In genomic region chr2:226773291-226773690, GRCh38 we compare ENCODE assay signal across 1 cellular context.
TF ChIP-seq lines count a peak whose summit lies in the region.

No MANE protein-coding gene starts in this region.

TF ChIP-seq in HCT116, 20 proteins besides CTCF, POLR2A, EP300 and RAD21 (continued from another document):
- TF ChIP-seq TCF7L2 (IDR thresholded peaks at IDR 0.05; ENCODE audit: borderline replicate concordance, extremely low read depth, insufficient read depth, insufficient read length) (no peak), ZNF274 (IDR thresholded peaks at IDR 0.05; ENCODE audit: low read depth, low read length) (no peak), EGR1 (IDR thresholded peaks at IDR 0.05; ENCODE audit: low read depth) (no peak), EZH2phosphoT487 (IDR thresholded peaks at IDR 0.05; ENCODE audit: borderline replicate concordance) (no peak), CBX3 (IDR thresholded peaks at IDR 0.05; ENCODE audit: low read depth) (no peak), EZH2 (IDR thresholded peaks at IDR 0.05) (no peak), SIN3A (IDR thresholded peaks at IDR 0.05; ENCODE audit: low read depth) (no peak), ELF1 (IDR thresholded peaks at IDR 0.05; ENCODE audit: borderline replicate concordance, low read depth) (no peak), ZBTB33 (IDR thresholded peaks at IDR 0.05; ENCODE audit: extremely low read depth, insufficient replicate concordance, low read length) (no peak), MAX (IDR thresholded peaks at IDR 0.05) (no peak), ZFX (IDR thresholded peaks at IDR 0.05) (no peak)
